In the genomic region with DNA sequence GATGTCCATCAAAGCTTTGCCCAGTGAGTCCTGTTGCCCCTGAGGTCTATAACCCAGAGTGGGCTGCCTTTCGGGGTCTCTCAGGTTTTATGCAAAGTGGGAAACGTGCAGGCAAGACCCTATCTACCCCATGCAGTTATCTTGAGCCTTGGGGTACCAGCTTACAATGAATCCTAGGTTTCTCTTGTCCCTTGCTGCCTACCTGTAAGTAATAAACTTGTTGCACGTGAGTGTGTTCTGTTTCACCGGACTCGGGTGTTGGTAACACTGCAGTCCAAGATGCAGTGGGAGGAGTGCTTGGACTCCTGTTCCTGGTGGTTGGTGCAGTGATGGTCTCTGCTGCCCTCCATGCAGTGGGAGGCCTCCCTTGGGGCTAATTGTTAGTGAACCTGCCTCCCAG, we compare ENCODE assay signal across 23 cellular contexts.
"Had no signal": no experiment of that assay in that cellular context is flagged by ENCODE, and none has a peak within 500 bp of the region (broad histone marks: within the 10 kb centered on the region; RNA-seq: fewer than 3 reads in every experiment).

No MANE protein-coding gene starts in this region.

- H3K27ac ChIP-seq: HL-60, KMS-11, SJSA1, SK-N-MC had no signal

- H3K4me3 ChIP-seq: K562, SJSA1, SK-N-MC had no signal

- H3K4me1 Mint-ChIP-seq: IgD-negative memory B cell had no signal

- DNase-seq: Kasumi-1, MM.1S, NCI-H1092 treated with DMSO at 0.1 percent for 48 hours, NCI-H1436, NCI-H187, NCI-H2029, NCI-H2081 treated with DMSO at 0.1 percent for 48 hours, NCI-H2171, NCI-H226, NCI-H446, NCI-H510A, NCI-H524 treated with DMSO at 0.1 percent for 48 hours, NCI-H69, NCI-H774, Right ventricle myocardium superior, RPMI8226, SIG-M5 had no signal

- H3K4me3 Mint-ChIP-seq: IgD-negative memory B cell had no signal

- H3K9me3 ChIP-seq: SJSA1 had no signal

- H3K36me3 ChIP-seq: SJSA1 had no signal

- H3K27me3 ChIP-seq: SJSA1 had no signal
